Comparison of ENCODE assay signal across 9 cellular contexts in genomic region chr2:108607706-108608301, GRCh38.
DNase-seq lines count a peak whose midpoint lies in the region; ATAC-seq and TF ChIP-seq lines count a peak whose summit lies in the region.
"Had no signal": no experiment of that assay in that cellular context is flagged by ENCODE, and none has a peak within 500 bp of the region (broad histone marks: within the 10 kb centered on the region; RNA-seq: fewer than 3 reads in every experiment).

No MANE protein-coding gene starts in this region.

- no peak overlapping the region for H3K4me2 ChIP-seq in Karpas-422 (ENCODE audit: low read depth, low read length, poor library complexity, severe bottlenecking)
- H3K4me2 ChIP-seq in osteoblast (ENCODE audit: insufficient read depth, low read length): no peak overlapping the region

- H3K27ac ChIP-seq in Karpas-422 (ENCODE audit: low read length): no peak overlapping the region
- no peak overlapping the region for H3K27ac ChIP-seq in osteoblast (ENCODE audit: low read depth, low read length)

- H3K27me3 ChIP-seq in Karpas-422 (ENCODE audit: low read length) (no peaks in the 10 kb centered on the region), osteoblast (ENCODE audit: insufficient read depth, low read length) (no peaks in the 10 kb centered on the region)
- H3K27me3 ChIP-seq: BLaER1 treated with 17β-estradiol and CSF1 and Interleukin-3, amounts not matched to agents 10 nM and 100 nM had no signal

- DNase-seq in DMS79 treated with DMSO at 0.1 percent for 48 hours (lab: John Stamatoyannopoulos, UW): peak; percentile 14
- no peak for DNase-seq in DMS79 (lab: John Stamatoyannopoulos, UW)
- DNase-seq in Karpas-422: peak; percentile 71
- DNase-seq in UCSD-AML1 (lab: John Stamatoyannopoulos, UW; ENCODE audit: unreplicated experiment): peak; percentile 28
- peak; percentile 58 for DNase-seq in epithelial cell of esophagus (ENCODE audit: low read depth)
- DNase-seq in osteoblast (ENCODE audit: insufficient read length, low spot score, missing footprints): no peak

- no peaks in the 10 kb centered on the region for H3K36me3 ChIP-seq in Karpas-422 (ENCODE audit: insufficient read depth, low read length)
- H3K36me3 ChIP-seq in osteoblast (ENCODE audit: insufficient read depth, low read length): peaks cover 6% of the 10 kb centered on the region

- no peak overlapping the region for H2AFZ ChIP-seq in Karpas-422 (ENCODE audit: low read length)
- H2AFZ ChIP-seq in osteoblast (ENCODE audit: low read length): no peak overlapping the region

- H3K4me3 ChIP-seq in Karpas-422 (ENCODE audit: low read length) (no peak overlapping the region), epithelial cell of esophagus (ENCODE audit: low read length) (no peak overlapping the region), osteoblast (ENCODE audit: insufficient read depth, low read length) (no peak overlapping the region)
- H3K4me3 ChIP-seq: BLaER1 treated with 17β-estradiol and CSF1 and Interleukin-3, amounts not matched to agents 10 nM and 100 nM had no signal

- no peak for ATAC-seq in GM18873 (IDR thresholded peaks at IDR 0.05; ENCODE audit: low FRiP score, unreplicated experiment)
- ATAC-seq in GM18867 (IDR thresholded peaks at IDR 0.05; ENCODE audit: unreplicated experiment): no peak

- peaks cover 34% of the 10 kb centered on the region for H4K20me1 ChIP-seq in Karpas-422 (ENCODE audit: insufficient read depth, low read depth, low read length)
- peaks cover 24% of the 10 kb centered on the region for H4K20me1 ChIP-seq in osteoblast (ENCODE audit: insufficient read depth, low read length)

- H3K4me1 ChIP-seq in Karpas-422 (ENCODE audit: low read length) (no peaks in the 10 kb centered on the region), osteoblast (ENCODE audit: insufficient read depth, low read length) (peaks cover 15% of the 10 kb centered on the region)

- H3K79me2 ChIP-seq in Karpas-422 (ENCODE audit: low read length): no peaks in the 10 kb centered on the region
- H3K79me2 ChIP-seq in osteoblast (ENCODE audit: insufficient read depth, low read length): peaks cover 81% of the 10 kb centered on the region

- H3K9me2 ChIP-seq in Karpas-422 (replicated peaks; ENCODE audit: insufficient read depth, low read length): no peaks in the 10 kb centered on the region

- TF ChIP-seq CTCF in epithelial cell of esophagus (IDR thresholded peaks at IDR 0.05; ENCODE audit: insufficient read depth, low read depth, low read length, missing control alignments): peak; percentile 84
- peak; percentile 64 for TF ChIP-seq CTCF in osteoblast (IDR thresholded peaks at IDR 0.05; ENCODE audit: extremely low read depth, low read depth, low read length)

- H3K9me3 ChIP-seq in Karpas-422 (ENCODE audit: low read length) (no peaks in the 10 kb centered on the region), osteoblast (ENCODE audit: low read depth, low read length) (no peaks in the 10 kb centered on the region)

- H3K9ac ChIP-seq in Karpas-422 (ENCODE audit: low read length): no peak overlapping the region
- H3K9ac ChIP-seq: BLaER1 treated with 17β-estradiol and CSF1 and Interleukin-3, amounts not matched to agents 10 nM and 100 nM had no signal

Comparison
In these comparisons a context has a peak if more than half of its experiments do, and no peak if none do; other contexts are left out.
1. DNase-seq: peak in DMS79 treated with DMSO at 0.1 percent for 48 hours (single experiment), Karpas-422 (single experiment), UCSD-AML1 (single experiment) and epithelial cell of esophagus (single experiment); none in DMS79 (single experiment) and osteoblast (single experiment).